Comparison of ENCODE assay signal across 1 cellular context in the genomic region with DNA sequence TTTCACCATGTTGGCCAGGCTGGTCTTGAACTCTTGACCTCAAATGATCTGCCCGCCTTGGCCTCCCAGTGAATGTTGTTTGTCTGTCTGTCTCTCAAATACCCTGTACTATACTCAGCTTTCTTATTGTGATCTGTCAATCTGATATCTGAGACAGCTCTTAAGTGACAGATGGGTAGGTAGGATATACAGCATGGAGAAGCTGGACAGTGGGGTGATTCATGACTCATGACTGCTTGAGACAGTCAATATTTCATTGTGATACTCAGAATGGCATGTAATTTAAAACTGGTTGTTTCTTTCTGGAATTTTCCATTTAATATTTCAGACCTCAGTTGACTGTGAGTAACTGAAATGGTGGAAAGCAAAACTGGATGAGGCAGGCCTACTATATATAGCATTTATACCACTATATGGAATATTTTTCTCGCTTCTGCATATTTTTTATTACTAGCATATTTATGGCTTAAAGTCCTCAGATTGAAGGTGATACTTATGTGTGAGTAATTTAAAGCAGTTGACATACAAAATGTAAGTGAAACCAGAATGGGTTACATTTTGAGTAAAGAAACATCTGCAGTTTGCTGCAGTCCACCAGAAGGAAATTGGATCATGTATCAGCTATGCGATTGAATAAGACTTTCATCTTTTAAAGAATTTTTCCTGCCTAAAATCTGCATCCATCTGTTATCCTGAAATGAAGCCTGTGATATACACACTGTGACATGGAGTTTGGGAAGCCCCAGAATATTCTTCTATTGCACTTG.
TF ChIP-seq lines count a peak whose summit lies in the region.

No MANE protein-coding gene starts in this region.

TF ChIP-seq in WTC11, 78 proteins besides CTCF, POLR2A, EP300 and RAD21 (continued from another document):
- TF ChIP-seq, protein P1, sequence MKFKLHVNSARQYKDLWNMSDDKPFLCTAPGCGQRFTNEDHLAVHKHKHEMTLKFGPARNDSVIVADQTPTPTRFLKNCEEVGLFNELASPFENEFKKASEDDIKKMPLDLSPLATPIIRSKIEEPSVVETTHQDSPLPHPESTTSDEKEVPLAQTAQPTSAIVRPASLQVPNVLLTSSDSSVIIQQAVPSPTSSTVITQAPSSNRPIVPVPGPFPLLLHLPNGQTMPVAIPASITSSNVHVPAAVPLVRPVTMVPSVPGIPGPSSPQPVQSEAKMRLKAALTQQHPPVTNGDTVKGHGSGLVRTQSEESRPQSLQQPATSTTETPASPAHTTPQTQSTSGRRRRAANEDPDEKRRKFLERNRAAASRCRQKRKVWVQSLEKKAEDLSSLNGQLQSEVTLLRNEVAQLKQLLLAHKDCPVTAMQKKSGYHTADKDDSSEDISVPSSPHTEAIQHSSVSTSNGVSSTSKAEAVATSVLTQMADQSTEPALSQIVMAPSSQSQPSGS (CRISPR knock-in tag; IDR thresholded peaks at IDR 0.05; ENCODE audit: borderline replicate concordance, low read depth) = no peak
- TF ChIP-seq HMGA2 (CRISPR knock-in tag; IDR thresholded peaks at IDR 0.05) (no peak), ZNF512 (CRISPR knock-in tag; IDR thresholded peaks at IDR 0.05; ENCODE audit: borderline replicate concordance) (no peak), ESRRA (CRISPR knock-in tag; IDR thresholded peaks at IDR 0.05; ENCODE audit: borderline replicate concordance) (no peak), SOX15 (CRISPR knock-in tag; IDR thresholded peaks at IDR 0.05) (no peak), IRF2 (CRISPR knock-in tag; IDR thresholded peaks at IDR 0.05; ENCODE audit: borderline replicate concordance, low read depth) (no peak), SP1 (CRISPR knock-in tag; conservative IDR thresholded peaks at IDR 0.05) (no peak), NFYB (CRISPR knock-in tag; conservative IDR thresholded peaks at IDR 0.05; ENCODE audit: low read depth) (no peak), CREB1 (CRISPR knock-in tag; IDR thresholded peaks at IDR 0.05) (no peak)
- TF ChIP-seq, protein P2, sequence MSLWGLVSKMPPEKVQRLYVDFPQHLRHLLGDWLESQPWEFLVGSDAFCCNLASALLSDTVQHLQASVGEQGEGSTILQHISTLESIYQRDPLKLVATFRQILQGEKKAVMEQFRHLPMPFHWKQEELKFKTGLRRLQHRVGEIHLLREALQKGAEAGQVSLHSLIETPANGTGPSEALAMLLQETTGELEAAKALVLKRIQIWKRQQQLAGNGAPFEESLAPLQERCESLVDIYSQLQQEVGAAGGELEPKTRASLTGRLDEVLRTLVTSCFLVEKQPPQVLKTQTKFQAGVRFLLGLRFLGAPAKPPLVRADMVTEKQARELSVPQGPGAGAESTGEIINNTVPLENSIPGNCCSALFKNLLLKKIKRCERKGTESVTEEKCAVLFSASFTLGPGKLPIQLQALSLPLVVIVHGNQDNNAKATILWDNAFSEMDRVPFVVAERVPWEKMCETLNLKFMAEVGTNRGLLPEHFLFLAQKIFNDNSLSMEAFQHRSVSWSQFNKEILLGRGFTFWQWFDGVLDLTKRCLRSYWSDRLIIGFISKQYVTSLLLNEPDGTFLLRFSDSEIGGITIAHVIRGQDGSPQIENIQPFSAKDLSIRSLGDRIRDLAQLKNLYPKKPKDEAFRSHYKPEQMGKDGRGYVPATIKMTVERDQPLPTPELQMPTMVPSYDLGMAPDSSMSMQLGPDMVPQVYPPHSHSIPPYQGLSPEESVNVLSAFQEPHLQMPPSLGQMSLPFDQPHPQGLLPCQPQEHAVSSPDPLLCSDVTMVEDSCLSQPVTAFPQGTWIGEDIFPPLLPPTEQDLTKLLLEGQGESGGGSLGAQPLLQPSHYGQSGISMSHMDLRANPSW (CRISPR knock-in tag; conservative IDR thresholded peaks at IDR 0.05; ENCODE audit: low read depth) = no peak
